ENCODE assay signal across 21 cellular contexts in the genomic region with DNA sequence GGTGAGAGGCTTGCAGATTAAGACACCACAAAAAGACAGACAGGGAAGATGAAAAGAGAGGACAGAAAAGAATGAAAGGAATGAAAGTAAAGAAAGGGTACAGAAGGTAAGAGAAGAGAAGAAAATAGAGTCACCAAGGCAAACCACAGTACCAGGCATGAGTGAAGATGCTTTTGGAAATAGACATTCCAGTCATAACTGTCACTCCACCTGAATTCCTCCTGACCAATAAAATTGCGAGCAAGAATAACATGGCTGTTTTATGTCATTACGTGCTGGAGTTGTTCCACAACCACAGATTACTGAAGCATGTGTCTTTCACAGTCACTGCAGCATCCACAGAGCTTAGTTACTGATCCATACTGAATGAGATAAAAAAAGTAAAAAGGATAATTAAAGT.
DNase-seq lines count a peak whose midpoint lies in the region; ATAC-seq and TF ChIP-seq lines count a peak whose summit lies in the region.
"Had no signal": no experiment of that assay in that cellular context is flagged by ENCODE, and none has a peak within 500 bp of the region (broad histone marks: within the 10 kb centered on the region; RNA-seq: fewer than 3 reads in every experiment).

No MANE protein-coding gene starts in this region.

- no peak overlapping the region for H3K4me2 ChIP-seq in PC-3 (ENCODE audit: low read length)
- H3K4me2 ChIP-seq in fibroblast of lung (ENCODE audit: extremely low read depth, insufficient read depth, low read length): no peak overlapping the region
- H3K4me2 ChIP-seq: BLaER1, GM23338, KMS-11 had no signal

- H3K27me3 Mint-ChIP-seq in T-helper 17 cell: no peaks in the 10 kb centered on the region

- intact Hi-C loops in PC-3 (cut with micrococcal nuclease): no loop called here

- no TSS peak for BruUV-seq in PC-3 (replicated peaks; lab: Mats Ljungman, UMichigan)

- no peaks in the 10 kb centered on the region for H3K9me3 ChIP-seq in PC-3 (ENCODE audit: low read length)
- no peaks in the 10 kb centered on the region for H3K9me3 ChIP-seq in fibroblast of lung (ENCODE audit: control insufficient read depth, insufficient read depth, low read depth, low read length)
- H3K9me3 ChIP-seq in T-helper 17 cell (ENCODE audit: control insufficient read depth, low read length, poor library complexity, severe bottlenecking): no peaks in the 10 kb centered on the region
- H3K9me3 ChIP-seq: BLaER1, SJSA1 had no signal

- H3K27ac ChIP-seq in PC-3 (ENCODE audit: low read length) (no peak overlapping the region), fibroblast of lung (ENCODE audit: insufficient read depth, low read length) (no peak overlapping the region)
- H3K27ac ChIP-seq: BLaER1, KMS-11, RWPE1, SJSA1 had no signal

- CTCF ChIA-PET in PC-3 (lab: Charles Lee): no interaction called here

- no peaks in the 10 kb centered on the region for H3K36me3 Mint-ChIP-seq in T-helper 17 cell (ENCODE audit: low read depth)
- H3K36me3 Mint-ChIP-seq: CD8-positive, alpha-beta T cell had no signal

- H2AFZ ChIP-seq in PC-3 (ENCODE audit: low read length): no peak overlapping the region
- H2AFZ ChIP-seq in fibroblast of lung (ENCODE audit: low read length): peak overlapping the region; percentile 20
- H2AFZ ChIP-seq: GM23338 had no signal

- no peaks in the 10 kb centered on the region for H3K4me1 Mint-ChIP-seq in T-helper 17 cell
- H3K4me1 Mint-ChIP-seq: GM23338 had no signal

- POLR2A ChIA-PET in PC-3 (lab: Charles Lee; ENCODE audit: unreplicated experiment): no interaction called here

- no peak for ATAC-seq in PC-3
- ATAC-seq in T-helper 17 cell: no peak
- ATAC-seq: CD8-positive, alpha-beta T cell; GM23338; HCT116; HepG2 had no signal

- H3K9me2 ChIP-seq in PC-3 (replicated peaks; ENCODE audit: low read length): no peaks in the 10 kb centered on the region

- H3K27ac Mint-ChIP-seq in T-helper 17 cell: no peak overlapping the region
- H3K27ac Mint-ChIP-seq: CD8-positive, alpha-beta T cell; GM23338 had no signal

- H3K9ac ChIP-seq in PC-3 (ENCODE audit: low read length) (no peak overlapping the region), fibroblast of lung (ENCODE audit: insufficient read depth, low read length) (no peak overlapping the region)
- H3K9ac ChIP-seq: BLaER1, KMS-11 had no signal

- H3F3A ChIP-seq in PC-3 (ENCODE audit: low read length, unreplicated experiment): no peaks in the 10 kb centered on the region

- peak; percentile 70 for DNase-seq in EH (ENCODE audit: low read depth)
- peak; percentile 38 for DNase-seq in PC-3
- DNase-seq in fibroblast of lung (ENCODE audit: low read depth in 2 of 2): peak in 1 of 2 donors; percentile 46
- DNase-seq in renal cortical epithelial cell (ENCODE audit: low read depth): peak; percentile 23
- no peak for DNase-seq in NCI-H2107 treated with DMSO at 0.1 percent for 48 hours (lab: John Stamatoyannopoulos, UW; ENCODE audit: unreplicated experiment)
- no peak for DNase-seq in T-helper 17 cell
- DNase-seq in COLO829 (ENCODE audit: low spot score): no peak
- no peak for DNase-seq in NOMO-1 treated with DMSO at 0.1 percent for 48 hours (lab: John Stamatoyannopoulos, UW; ENCODE audit: unreplicated experiment)
- DNase-seq: CD8-positive, alpha-beta T cell; DMS79 treated with DMSO at 0.1 percent for 48 hours; GF-D8; NCI-H1048; NCI-H146; NCI-H69 had no signal

- no peaks in the 10 kb centered on the region for H4K20me1 ChIP-seq in PC-3 (ENCODE audit: low read length)
- H4K20me1 ChIP-seq in fibroblast of lung (ENCODE audit: control insufficient read depth, extremely low read depth, insufficient read depth, low read length): no peaks in the 10 kb centered on the region
- H4K20me1 ChIP-seq: BLaER1 had no signal

- TF ChIP-seq CTCF in PC-3 (conservative IDR thresholded peaks at IDR 0.05; ENCODE audit: low read depth, low read length) (no peak), fibroblast of lung (conservative IDR thresholded peaks at IDR 0.05 in 1 of 2, IDR thresholded peaks at IDR 0.05 in 1 of 2; ENCODE audit: low read depth in 1 of 2, low read length in 2 of 2) (no peak)

- no peaks in the 10 kb centered on the region for H3K79me2 ChIP-seq in PC-3 (ENCODE audit: low read length)
- no peaks in the 10 kb centered on the region for H3K79me2 ChIP-seq in fibroblast of lung (ENCODE audit: control insufficient read depth, insufficient read depth, low read length)

- H3K27me3 ChIP-seq in PC-3 (ENCODE audit: low read length) (no peaks in the 10 kb centered on the region), fibroblast of lung (ENCODE audit: control insufficient read depth, insufficient read depth, low read length) (no peaks in the 10 kb centered on the region)
- H3K27me3 ChIP-seq: BLaER1, SJSA1 had no signal

- H3K4me3 Mint-ChIP-seq in T-helper 17 cell: no peak overlapping the region
- H3K4me3 Mint-ChIP-seq: CD8-positive, alpha-beta T cell; GM23338 had no signal

- H3K4me3 ChIP-seq in PC-3 (ENCODE audit: low read length) (no peak overlapping the region), fibroblast of lung (replicated peaks in 1 of 4; ENCODE audit: control extremely low read depth in 1 of 4, insufficient read depth in 1 of 4, low read depth in 3 of 4, low read length in 4 of 4) (no peak overlapping the region)
- H3K4me3 ChIP-seq: BLaER1, GM23338, SJSA1 had no signal

- H3K4me1 ChIP-seq in PC-3 (ENCODE audit: insufficient read depth, low read length) (peaks cover 14% of the 10 kb centered on the region), fibroblast of lung (ENCODE audit: control insufficient read depth, extremely low read depth, insufficient read depth, low read length) (no peaks in the 10 kb centered on the region)
- H3K4me1 ChIP-seq: BLaER1 had no signal

- H3K36me3 ChIP-seq in PC-3 (ENCODE audit: low read depth, low read length) (no peaks in the 10 kb centered on the region), fibroblast of lung (ENCODE audit: control insufficient read depth, insufficient read depth, low read length) (no peaks in the 10 kb centered on the region)
- H3K36me3 ChIP-seq: BLaER1, SJSA1 had no signal

Comparison
In these comparisons a context has a peak if more than half of its experiments do, and no peak if none do; other contexts are left out.
1. DNase-seq: peak in EH (single experiment), PC-3 (single experiment) and renal cortical epithelial cell (single experiment); none in NCI-H2107 treated with DMSO at 0.1 percent for 48 hours (single experiment), T-helper 17 cell (0 of 3), COLO829 (single experiment) and NOMO-1 treated with DMSO at 0.1 percent for 48 hours (single experiment).